13 cellular contexts compared by ENCODE assay signal in genomic region chr11:19394525-19395016, GRCh38.
DNase-seq lines count a peak whose midpoint lies in the region; ATAC-seq and TF ChIP-seq lines count a peak whose summit lies in the region.
"Had no signal": no experiment of that assay in that cellular context is flagged by ENCODE, and none has a peak within 500 bp of the region (broad histone marks: within the 10 kb centered on the region; RNA-seq: fewer than 3 reads in every experiment).

No MANE protein-coding gene starts in this region.

- TF ChIP-seq CTCF in fibroblast of villous mesenchyme (IDR thresholded peaks at IDR 0.05; ENCODE audit: insufficient read depth, low read depth, low read length) (no peak), endodermal cell (conservative IDR thresholded peaks at IDR 0.05) (no peak)

- ATAC-seq in GM21515 (IDR thresholded peaks at IDR 0.05; ENCODE audit: unreplicated experiment) (peak; percentile 72), HG03097 (IDR thresholded peaks at IDR 0.05; ENCODE audit: low FRiP score, unreplicated experiment) (peak; percentile 81)
- ATAC-seq: Panc1 had no signal

- CTCF ChIA-PET in activated CD4-positive, alpha-beta memory T cell treated with anti-CD3 and anti-CD28 coated beads for 36 hours (lab: Charles Lee), result no interaction called here
- CTCF ChIA-PET in activated CD4-positive, alpha-beta memory T cell treated with anti-CD3 and anti-CD28 coated beads, Interleukin-2, amount 10 ng/mL, durations not matched to agents 7 days and 5 days (lab: Charles Lee), result no interaction called here

- H3K27ac Mint-ChIP-seq in activated CD4-positive, alpha-beta memory T cell treated with anti-CD3 and anti-CD28 coated beads for 36 hours, result peak overlapping the region; percentile 38
- no peak overlapping the region for H3K27ac Mint-ChIP-seq in activated CD4-positive, alpha-beta memory T cell treated with anti-CD3 and anti-CD28 coated beads, Interleukin-2, amount 10 ng/mL, durations not matched to agents 7 days and 5 days
- no peak overlapping the region for H3K27ac Mint-ChIP-seq in endodermal cell
- H3K27ac Mint-ChIP-seq: activated B cell treated with CpG ODN at 0.5 μM for 24 hours had no signal

- no peak overlapping the region for H3K4me3 Mint-ChIP-seq in activated CD4-positive, alpha-beta memory T cell treated with anti-CD3 and anti-CD28 coated beads for 36 hours
- no peak overlapping the region for H3K4me3 Mint-ChIP-seq in activated CD4-positive, alpha-beta memory T cell treated with anti-CD3 and anti-CD28 coated beads, Interleukin-2, amount 10 ng/mL, durations not matched to agents 7 days and 5 days
- H3K4me3 Mint-ChIP-seq in endodermal cell, result no peak overlapping the region
- H3K4me3 Mint-ChIP-seq: activated B cell treated with CpG ODN at 0.5 μM for 24 hours had no signal

- H3K27me3 Mint-ChIP-seq in activated CD4-positive, alpha-beta memory T cell treated with anti-CD3 and anti-CD28 coated beads for 36 hours, result peaks cover 12% of the 10 kb centered on the region
- H3K27me3 Mint-ChIP-seq in activated CD4-positive, alpha-beta memory T cell treated with anti-CD3 and anti-CD28 coated beads, Interleukin-2, amount 10 ng/mL, durations not matched to agents 7 days and 5 days, result peaks cover 1% of the 10 kb centered on the region
- no peaks in the 10 kb centered on the region for H3K27me3 Mint-ChIP-seq in endodermal cell (ENCODE audit: insufficient read depth)
- H3K27me3 Mint-ChIP-seq: activated B cell treated with CpG ODN at 0.5 μM for 24 hours had no signal

- H3K4me3 ChIP-seq in fibroblast of villous mesenchyme (ENCODE audit: low read depth, low read length), result no peak overlapping the region
- no peak overlapping the region for H3K4me3 ChIP-seq in endodermal cell (ENCODE audit: low read length)
- H3K4me3 ChIP-seq: upper lobe of left lung had no signal

- H3K36me3 Mint-ChIP-seq in activated CD4-positive, alpha-beta memory T cell treated with anti-CD3 and anti-CD28 coated beads for 36 hours, result no peaks in the 10 kb centered on the region
- no peaks in the 10 kb centered on the region for H3K36me3 Mint-ChIP-seq in activated CD4-positive, alpha-beta memory T cell treated with anti-CD3 and anti-CD28 coated beads, Interleukin-2, amount 10 ng/mL, durations not matched to agents 7 days and 5 days (ENCODE audit: low read depth)
- H3K36me3 Mint-ChIP-seq in endodermal cell (ENCODE audit: low read depth), result no peaks in the 10 kb centered on the region

- intact Hi-C loops in activated CD4-positive, alpha-beta memory T cell treated with anti-CD3 and anti-CD28 coated beads for 36 hours (cut with micrococcal nuclease), result loop anchor here (1.0 kb wide), 1 partner anchor 48 kb away; no protein-coding TSS in a partner anchor

- H3K4me1 ChIP-seq in endodermal cell (ENCODE audit: control insufficient read depth, insufficient read depth, low read length), result no peaks in the 10 kb centered on the region

- DNase-seq in activated CD4-positive, alpha-beta memory T cell treated with anti-CD3 and anti-CD28 coated beads for 36 hours, result peak; percentile 51
- DNase-seq in activated CD4-positive, alpha-beta memory T cell treated with anti-CD3 and anti-CD28 coated beads, Interleukin-2, amount 10 ng/mL, durations not matched to agents 7 days and 5 days, result no peak
- peak; percentile 57 for DNase-seq in fibroblast of villous mesenchyme (ENCODE audit: low read depth)
- DNase-seq in endodermal cell, result no peak
- no peak for DNase-seq in Ammon's horn (ENCODE audit: low spot score)
- no peak for DNase-seq in NCI-H446 treated with DMSO at 0.1 percent for 48 hours (lab: John Stamatoyannopoulos, UW)
- DNase-seq: activated B cell treated with CpG ODN at 0.5 μM for 24 hours, NCI-H1417, upper lobe of left lung had no signal

- POLR2A ChIA-PET in activated CD4-positive, alpha-beta memory T cell treated with anti-CD3 and anti-CD28 coated beads for 36 hours (lab: Charles Lee), result interaction anchor here (1.0 kb wide), 1 partner anchor 48 kb away, joined by 3 read pairs; no protein-coding TSS in a partner anchor
- POLR2A ChIA-PET in activated CD4-positive, alpha-beta memory T cell treated with anti-CD3 and anti-CD28 coated beads, Interleukin-2, amount 10 ng/mL, durations not matched to agents 7 days and 5 days (lab: Charles Lee), result no interaction called here

- H3K27me3 ChIP-seq in endodermal cell (ENCODE audit: control insufficient read depth, insufficient read depth, low read length, poor library complexity, severe bottlenecking), result no peaks in the 10 kb centered on the region
- H3K27me3 ChIP-seq: upper lobe of left lung had no signal

- H3K9me3 ChIP-seq in endodermal cell (ENCODE audit: control insufficient read depth, low read length), result no peaks in the 10 kb centered on the region
- H3K9me3 ChIP-seq: upper lobe of left lung had no signal

- 95 to 98% methylated on average over 5 of the region's 5 CpGs for WGBS in endodermal cell (ENCODE audit: insufficient coverage in 1 of 2, insufficient read length in 1 of 2), 2 experiments

- no peaks in the 10 kb centered on the region for H3K36me3 ChIP-seq in endodermal cell (ENCODE audit: control insufficient read depth, insufficient read depth, low read length)
- H3K36me3 ChIP-seq: upper lobe of left lung had no signal

- H3K9me3 Mint-ChIP-seq in activated CD4-positive, alpha-beta memory T cell treated with anti-CD3 and anti-CD28 coated beads for 36 hours, result peaks cover 4% of the 10 kb centered on the region
- H3K9me3 Mint-ChIP-seq in activated CD4-positive, alpha-beta memory T cell treated with anti-CD3 and anti-CD28 coated beads, Interleukin-2, amount 10 ng/mL, durations not matched to agents 7 days and 5 days, result no peaks in the 10 kb centered on the region
- H3K9me3 Mint-ChIP-seq in endodermal cell, result peaks cover 5% of the 10 kb centered on the region

- H3K9ac ChIP-seq in endodermal cell (ENCODE audit: extremely low read depth, low read length, poor library complexity, severe bottlenecking), result no peak overlapping the region

- no peak overlapping the region for H3K27ac ChIP-seq in endodermal cell (ENCODE audit: low read depth, low read length)
- H3K27ac ChIP-seq: epithelial cell of prostate, upper lobe of left lung had no signal

- H3K4me1 Mint-ChIP-seq in activated CD4-positive, alpha-beta memory T cell treated with anti-CD3 and anti-CD28 coated beads for 36 hours (ENCODE audit: low read depth), result peaks cover 5% of the 10 kb centered on the region
- peaks cover 8% of the 10 kb centered on the region for H3K4me1 Mint-ChIP-seq in activated CD4-positive, alpha-beta memory T cell treated with anti-CD3 and anti-CD28 coated beads, Interleukin-2, amount 10 ng/mL, durations not matched to agents 7 days and 5 days
- peaks cover 13% of the 10 kb centered on the region for H3K4me1 Mint-ChIP-seq in endodermal cell
- H3K4me1 Mint-ChIP-seq: activated B cell treated with CpG ODN at 0.5 μM for 24 hours had no signal

Comparison
In these comparisons a context has a peak if more than half of its experiments do, and no peak if none do; other contexts are left out.
1. DNase-seq: peak in activated CD4-positive, alpha-beta memory T cell treated with anti-CD3 and anti-CD28 coated beads for 36 hours (single experiment) and fibroblast of villous mesenchyme (single experiment); none in activated CD4-positive, alpha-beta memory T cell treated with anti-CD3 and anti-CD28 coated beads, Interleukin-2, amount 10 ng/mL, durations not matched to agents 7 days and 5 days (single experiment), endodermal cell (single experiment), Ammon's horn (single experiment) and NCI-H446 treated with DMSO at 0.1 percent for 48 hours (single experiment).